In genomic region chr1:88683516-88683847, GRCh38 we compare ENCODE assay signal across 8 cellular contexts. TPM values are rescaled to one million over a fixed set of nuclear protein-coding genes. Genes with fewer than 3 reads are reported as not detected.
DNase-seq lines count a peak whose midpoint lies in the region; ATAC-seq and TF ChIP-seq lines count a peak whose summit lies in the region.

No MANE protein-coding gene starts in this region.

- H3K36me3 ChIP-seq in ascending aorta = no peaks in the 10 kb centered on the region

- no peak for TF ChIP-seq CTCF in ascending aorta (IDR thresholded peaks at IDR 0.05)

- POLR2A ChIA-PET in T-cell (lab: Charles Lee) = interaction anchor here (0.6 to 3.2 kb wide), 6 partner anchors 36 to 1769 kb away, joined by 3 to 10 read pairs (median 6); partner anchors contain the start of genes GTF2B (in 1 of the 2), HS2ST1 (in 1 of the 2) and SELENOF (in 1 of the 2)

- intact Hi-C loops in ascending aorta (cut with DNase I) = loop anchor here (5.0 to 10.0 kb wide), 5 partner anchors 839 to 1979 kb away; partner anchors contain the start of genes HS2ST1, LMO4, LRRC8B and SELENOF

- H3K27me3 ChIP-seq in ascending aorta = no peaks in the 10 kb centered on the region

- H3K9me3 Mint-ChIP-seq in T-cell = no peaks in the 10 kb centered on the region

- H3K27ac Mint-ChIP-seq in T-cell = peak overlapping the region; percentile 99

- H3K9me3 ChIP-seq in ascending aorta = no peaks in the 10 kb centered on the region

- H3K4me1 ChIP-seq in ascending aorta = peaks cover 0 to 16% of the 10 kb centered on the region in 2 donors

- ATAC-seq in HG03342 (IDR thresholded peaks at IDR 0.05; ENCODE audit: unreplicated experiment) (peak; percentile 12), T-cell (replicated peaks in 1 of 4) (peak in 3 of 4 experiments; percentile 7 to 12 (median 10)), GM18861 (IDR thresholded peaks at IDR 0.05; ENCODE audit: unreplicated experiment) (no peak)

- peaks cover under 1% of the 10 kb centered on the region for H3K36me3 Mint-ChIP-seq in T-cell

- CTCF ChIA-PET in T-cell (lab: Charles Lee) = interaction anchor here (0.6 to 1.9 kb wide), 14 partner anchors 9 to 1159 kb away, joined by 3 to 32 read pairs (median 4); no protein-coding TSS in a partner anchor

- DNase-seq in activated gamma-delta T cell treated with Interleukin-2 at 50 U/mL for 16 hours = peak; percentile 42
- no peak for DNase-seq in activated gamma-delta T cell (lab: John Stamatoyannopoulos, UW)
- peak in 29 of 34 experiments; percentile 4 to 58 (median 34) for DNase-seq in T-cell
- peak in 1 of 2 donors; percentile 66 for DNase-seq in ascending aorta (ENCODE audit: low spot score in 2 of 2)
- DNase-seq in iPS-NIHi7 (ENCODE audit: extremely low spot score) = peak; percentile 15
- DNase-seq in stimulated activated CD4-positive, alpha-beta T cell treated with anti-CD3 and anti-CD28 coated beads, Interleukin-2, amount 100 ng/mL, for 24 hours = peak; percentile 56 to 63

- peaks cover 33 to 41% (median 40%) of the 10 kb centered on the region in 3 donors for H3K4me1 Mint-ChIP-seq in T-cell

- H3K4me3 Mint-ChIP-seq in T-cell = peak overlapping the region; percentile 94 to 100 (median 97)

- H3K4me3 ChIP-seq in ascending aorta = peak overlapping the region; percentile 86 to 88

- H3K27ac ChIP-seq in ascending aorta = peak overlapping the region; percentile 84 to 94

- no peaks in the 10 kb centered on the region for H3K27me3 Mint-ChIP-seq in T-cell

RNA-seq across cellular contexts. Expression of gene PKN2, which starts 0.6 kb away (rescaled TPM):
- total RNA-seq in T-cell (10 to 100 TPM; 33.1 to 50.6 (median 35.9) TPM), ascending aorta (7.3 TPM)
